1 cellular context compared by ENCODE assay signal in the genomic region with DNA sequence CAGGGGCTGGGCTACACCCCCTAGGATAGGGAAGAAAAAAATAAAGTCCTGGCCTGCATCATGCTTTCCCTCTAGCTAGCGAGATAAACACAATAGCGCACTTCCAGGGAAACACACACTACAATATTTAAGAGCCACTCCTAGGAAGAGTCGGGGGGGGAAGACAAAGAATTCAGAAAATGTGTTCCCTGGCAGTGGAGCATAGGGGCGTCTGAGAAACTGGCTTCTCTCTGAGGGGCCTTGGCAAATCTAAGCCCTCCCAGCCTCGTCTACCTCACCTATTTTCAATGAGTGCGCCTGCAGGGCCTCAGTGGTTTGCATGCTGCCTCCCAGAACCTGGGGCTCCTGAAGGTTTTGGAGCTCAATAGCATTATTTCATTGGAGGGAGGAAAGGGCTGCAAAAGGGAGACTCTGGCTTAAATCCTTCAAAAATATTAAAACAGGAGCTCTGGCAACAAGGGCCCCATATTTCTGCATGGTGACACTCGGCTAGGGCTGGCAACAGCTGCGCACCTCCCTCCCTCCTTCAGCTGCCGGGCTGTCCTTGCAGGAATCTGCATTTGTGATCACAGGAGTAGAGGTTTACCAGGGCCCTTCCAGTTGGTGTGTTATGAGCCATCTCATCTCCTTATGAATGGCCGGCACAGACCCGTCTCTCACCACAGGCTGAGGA.
TF ChIP-seq lines count a peak whose summit lies in the region.

No MANE protein-coding gene starts in this region.

TF ChIP-seq in SK-N-SH treated with all-trans-retinoic acid at 6 μM for 48 hours, 23 proteins besides CTCF, POLR2A, EP300 and RAD21 (continued from another document):
- TF ChIP-seq, protein P1, sequence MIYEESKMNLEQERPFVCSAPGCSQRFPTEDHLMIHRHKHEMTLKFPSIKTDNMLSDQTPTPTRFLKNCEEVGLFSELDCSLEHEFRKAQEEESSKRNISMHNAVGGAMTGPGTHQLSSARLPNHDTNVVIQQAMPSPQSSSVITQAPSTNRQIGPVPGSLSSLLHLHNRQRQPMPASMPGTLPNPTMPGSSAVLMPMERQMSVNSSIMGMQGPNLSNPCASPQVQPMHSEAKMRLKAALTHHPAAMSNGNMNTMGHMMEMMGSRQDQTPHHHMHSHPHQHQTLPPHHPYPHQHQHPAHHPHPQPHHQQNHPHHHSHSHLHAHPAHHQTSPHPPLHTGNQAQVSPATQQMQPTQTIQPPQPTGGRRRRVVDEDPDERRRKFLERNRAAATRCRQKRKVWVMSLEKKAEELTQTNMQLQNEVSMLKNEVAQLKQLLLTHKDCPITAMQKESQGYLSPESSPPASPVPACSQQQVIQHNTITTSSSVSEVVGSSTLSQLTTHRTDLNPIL (CRISPR knock-in tag; IDR thresholded peaks at IDR 0.05; ENCODE audit: low read depth): no peak
- TF ChIP-seq ZFP30 (CRISPR knock-in tag; IDR thresholded peaks at IDR 0.05) (no peak), OSR1 (CRISPR knock-in tag; IDR thresholded peaks at IDR 0.05) (no peak), ZNF565 (CRISPR knock-in tag; conservative IDR thresholded peaks at IDR 0.05; ENCODE audit: low read depth) (no peak), TOX (CRISPR knock-in tag; IDR thresholded peaks at IDR 0.05; ENCODE audit: borderline replicate concordance) (no peak), ISL1 (CRISPR knock-in tag; IDR thresholded peaks at IDR 0.05) (no peak), ESRRG (CRISPR knock-in tag; IDR thresholded peaks at IDR 0.05) (no peak), BACH2 (CRISPR knock-in tag; IDR thresholded peaks at IDR 0.05; ENCODE audit: borderline replicate concordance) (no peak), SNAI2 (CRISPR knock-in tag; IDR thresholded peaks at IDR 0.05) (no peak), ZFP3 (CRISPR knock-in tag; IDR thresholded peaks at IDR 0.05) (no peak)
- TF ChIP-seq, protein P2, sequence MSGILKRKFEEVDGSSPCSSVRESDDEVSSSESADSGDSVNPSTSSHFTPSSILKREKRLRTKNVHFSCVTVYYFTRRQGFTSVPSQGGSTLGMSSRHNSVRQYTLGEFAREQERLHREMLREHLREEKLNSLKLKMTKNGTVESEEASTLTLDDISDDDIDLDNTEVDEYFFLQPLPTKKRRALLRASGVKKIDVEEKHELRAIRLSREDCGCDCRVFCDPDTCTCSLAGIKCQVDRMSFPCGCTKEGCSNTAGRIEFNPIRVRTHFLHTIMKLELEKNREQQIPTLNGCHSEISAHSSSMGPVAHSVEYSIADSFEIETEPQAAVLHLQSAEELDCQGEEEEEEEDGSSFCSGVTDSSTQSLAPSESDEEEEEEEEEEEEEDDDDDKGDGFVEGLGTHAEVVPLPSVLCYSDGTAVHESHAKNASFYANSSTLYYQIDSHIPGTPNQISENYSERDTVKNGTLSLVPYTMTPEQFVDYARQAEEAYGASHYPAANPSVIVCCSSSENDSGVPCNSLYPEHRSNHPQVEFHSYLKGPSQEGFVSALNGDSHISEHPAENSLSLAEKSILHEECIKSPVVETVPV (CRISPR knock-in tag; IDR thresholded peaks at IDR 0.05): no peak
